In the genomic region with DNA sequence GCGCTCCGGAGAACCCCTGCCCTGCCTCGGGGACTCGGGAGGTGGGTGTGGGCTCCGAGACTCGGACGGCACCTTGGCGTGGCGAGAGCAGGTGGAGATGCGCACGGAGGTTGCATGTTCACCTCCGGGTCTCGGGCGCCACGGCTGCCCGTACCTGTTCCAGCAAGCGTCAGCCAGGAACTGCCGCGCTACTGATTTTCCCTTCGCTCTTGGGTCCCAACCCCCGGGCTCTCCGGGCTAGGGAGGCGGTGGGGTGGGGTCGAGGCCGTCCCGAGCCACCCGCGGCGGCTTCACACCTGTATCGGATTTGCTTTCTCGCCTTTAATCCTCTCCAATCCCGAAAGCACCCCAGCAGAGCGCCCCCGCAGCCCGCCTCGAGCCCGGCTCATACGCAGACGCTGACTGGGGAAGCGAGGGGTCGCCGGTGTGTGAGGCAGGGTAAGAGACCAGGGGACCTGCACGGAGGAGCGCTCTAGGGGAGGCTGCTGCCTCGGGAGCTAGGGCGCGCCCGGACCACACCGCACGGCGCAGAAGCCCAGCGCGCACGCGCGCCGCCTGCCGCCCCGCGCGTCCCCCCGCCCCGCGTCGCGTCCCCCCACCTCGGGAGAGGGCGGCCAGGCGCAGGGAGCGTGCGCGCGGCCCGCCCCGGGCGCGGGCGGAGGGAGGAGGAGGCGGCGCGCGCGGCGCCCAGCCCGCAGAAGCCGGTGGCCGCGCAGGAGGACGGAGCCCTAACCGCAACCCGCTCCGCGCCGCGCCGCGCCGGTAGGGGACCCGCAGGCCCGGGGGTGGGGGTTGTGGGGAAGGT, we compare ENCODE assay signal across 8 cellular contexts. TPM values are rescaled to one million over a fixed set of nuclear protein-coding genes. Genes with fewer than 3 reads are reported as not detected.
DNase-seq lines count a peak whose midpoint lies in the region; ATAC-seq and TF ChIP-seq lines count a peak whose summit lies in the region.

A gene with protein sequence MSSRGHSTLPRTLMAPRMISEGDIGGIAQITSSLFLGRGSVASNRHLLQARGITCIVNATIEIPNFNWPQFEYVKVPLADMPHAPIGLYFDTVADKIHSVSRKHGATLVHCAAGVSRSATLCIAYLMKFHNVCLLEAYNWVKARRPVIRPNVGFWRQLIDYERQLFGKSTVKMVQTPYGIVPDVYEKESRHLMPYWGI (plus strand): TSS at position 695 of the 805 bp plus-strand sequence. CDS start 22,382 bp downstream, outside the sequence.

- TF ChIP-seq CTCF in RWPE2 (IDR thresholded peaks at IDR 0.05; ENCODE audit: poor library complexity, severe bottlenecking) (no peak), neural cell (IDR thresholded peaks at IDR 0.05; ENCODE audit: poor library complexity, severe bottlenecking) (peak; percentile 47)

- H3K4me3 ChIP-seq in Jurkat, Clone E6-1 (ENCODE audit: low read length), result peak within 1 kb of the TSS; percentile 74
- H3K4me3 ChIP-seq in RWPE2 (ENCODE audit: severe bottlenecking) (peak within 1 kb of the TSS; percentile 44), neural cell (ENCODE audit: low read length) (peak within 1 kb of the TSS; percentile 97)

- no peak for TF ChIP-seq EP300 in neural cell (conservative IDR thresholded peaks at IDR 0.05; ENCODE audit: poor library complexity, severe bottlenecking)

- H2AFZ ChIP-seq in neural cell (ENCODE audit: low read depth, low read length), result peak within 1 kb of the TSS; percentile 72

- H3K79me2 ChIP-seq in neural cell (replicated peaks; ENCODE audit: insufficient read depth, low read length), result peaks cover 33% of the 10 kb centered on the region

- peak within 1 kb of the TSS; percentile 79 to 92 for H3K27ac Mint-ChIP-seq in stimulated activated naive CD8-positive, alpha-beta T cell treated with anti-CD3 and anti-CD28 coated beads, Interleukin-15, amount 100 ng/mL, for 72 hours

- no peaks in the 10 kb centered on the region for H3K9me3 Mint-ChIP-seq in stimulated activated naive CD8-positive, alpha-beta T cell treated with anti-CD3 and anti-CD28 coated beads, Interleukin-15, amount 100 ng/mL, for 72 hours

- ATAC-seq in GM21515 (IDR thresholded peaks at IDR 0.05; ENCODE audit: unreplicated experiment) (peak; percentile 56), RWPE2 (ENCODE audit: low read depth) (peak; percentile 40)
- peak; percentile 87 for ATAC-seq in stimulated activated naive CD8-positive, alpha-beta T cell treated with anti-CD3 and anti-CD28 coated beads, Interleukin-15, amount 100 ng/mL, for 72 hours

- peak within 1 kb of the TSS; percentile 94 for H3K27ac ChIP-seq in RWPE2 (ENCODE audit: poor library complexity, severe bottlenecking)
- peak within 1 kb of the TSS; percentile 77 for H3K27ac ChIP-seq in neural cell (ENCODE audit: low read length)

- H3K4me3 Mint-ChIP-seq in stimulated activated naive CD8-positive, alpha-beta T cell treated with anti-CD3 and anti-CD28 coated beads, Interleukin-15, amount 100 ng/mL, for 72 hours, result peak within 1 kb of the TSS; percentile 97 to 98

- TF ChIP-seq RAD21 in neural cell (conservative IDR thresholded peaks at IDR 0.05), result no peak

- DNase-seq in DMS153 (lab: John Stamatoyannopoulos, UW) (peak; percentile 51), RWPE2 (ENCODE audit: low spot score) (peak; percentile 78), fibroblast of the conjunctiva (ENCODE audit: low read depth) (peak; percentile 59)
- peak; percentile 65 for DNase-seq in Jurkat, Clone E6-1 (ENCODE audit: low read depth, low spot score)
- peak; percentile 92 for DNase-seq in activated effector memory CD4-positive, alpha-beta T cell treated with anti-CD3 and anti-CD28 coated beads, Interleukin-2, amount 50 U/mL, for 16 hours
- DNase-seq in stimulated activated naive CD8-positive, alpha-beta T cell treated with anti-CD3 and anti-CD28 coated beads, Interleukin-15, amount 100 ng/mL, for 72 hours, result peak; percentile 79 to 84

- H3K36me3 ChIP-seq in RWPE2 (ENCODE audit: low read depth) (peaks cover 10% of the 10 kb centered on the region; the same call in 1 of the 2 replicates), neural cell (ENCODE audit: insufficient read depth, low read length) (no peaks in the 10 kb centered on the region)

- no peaks in the 10 kb centered on the region for H3F3A ChIP-seq in neural cell (ENCODE audit: insufficient read depth, low read length, poor library complexity, severe bottlenecking)

- no peaks in the 10 kb centered on the region for H3K9me3 ChIP-seq in RWPE2 (ENCODE audit: severe bottlenecking)
- H3K9me3 ChIP-seq in neural cell (ENCODE audit: low read length), result no peaks in the 10 kb centered on the region

- peaks cover 41% of the 10 kb centered on the region for H3K4me1 Mint-ChIP-seq in stimulated activated naive CD8-positive, alpha-beta T cell treated with anti-CD3 and anti-CD28 coated beads, Interleukin-15, amount 100 ng/mL, for 72 hours

- peak within 1 kb of the TSS; percentile 79 for H3K9ac ChIP-seq in neural cell (ENCODE audit: low read length)

- H4K20me1 ChIP-seq in neural cell (ENCODE audit: insufficient read depth), result no peaks in the 10 kb centered on the region

- H3K4me2 ChIP-seq in neural cell (ENCODE audit: low read length), result peak within 1 kb of the TSS; percentile 98

- H3K9me2 ChIP-seq in neural cell (ENCODE audit: insufficient read depth, low read length), result no peaks in the 10 kb centered on the region

- peaks cover 29% of the 10 kb centered on the region for H3K4me1 ChIP-seq in RWPE2 (ENCODE audit: insufficient read depth, poor library complexity, severe bottlenecking)

- H3K27me3 ChIP-seq in RWPE2 (ENCODE audit: insufficient read depth, poor library complexity, severe bottlenecking) (no peaks in the 10 kb centered on the region), neural cell (ENCODE audit: insufficient read depth, low read depth, low read length) (peaks cover 15% of the 10 kb centered on the region)

- no peaks in the 10 kb centered on the region for H3K27me3 Mint-ChIP-seq in stimulated activated naive CD8-positive, alpha-beta T cell treated with anti-CD3 and anti-CD28 coated beads, Interleukin-15, amount 100 ng/mL, for 72 hours

TF ChIP-seq in neural cell, 6 proteins besides CTCF, POLR2A, EP300 and RAD21:
- peak; percentile 71 for TF ChIP-seq POLR2AphosphoS5 (IDR thresholded peaks at IDR 0.05)
- TF ChIP-seq TAF1 (IDR thresholded peaks at IDR 0.05; ENCODE audit: low read depth), result peak; percentile 59
- TF ChIP-seq EZH2 (IDR thresholded peaks at IDR 0.05; ENCODE audit: borderline replicate concordance, insufficient read depth, low read length, poor library complexity, severe bottlenecking), result no peak
- TF ChIP-seq SMC3 (conservative IDR thresholded peaks at IDR 0.05; ENCODE audit: poor library complexity), result no peak
- peak; percentile 90 for TF ChIP-seq MXI1 (conservative IDR thresholded peaks at IDR 0.05; ENCODE audit: poor library complexity, severe bottlenecking)
- TF ChIP-seq, protein P1, sequence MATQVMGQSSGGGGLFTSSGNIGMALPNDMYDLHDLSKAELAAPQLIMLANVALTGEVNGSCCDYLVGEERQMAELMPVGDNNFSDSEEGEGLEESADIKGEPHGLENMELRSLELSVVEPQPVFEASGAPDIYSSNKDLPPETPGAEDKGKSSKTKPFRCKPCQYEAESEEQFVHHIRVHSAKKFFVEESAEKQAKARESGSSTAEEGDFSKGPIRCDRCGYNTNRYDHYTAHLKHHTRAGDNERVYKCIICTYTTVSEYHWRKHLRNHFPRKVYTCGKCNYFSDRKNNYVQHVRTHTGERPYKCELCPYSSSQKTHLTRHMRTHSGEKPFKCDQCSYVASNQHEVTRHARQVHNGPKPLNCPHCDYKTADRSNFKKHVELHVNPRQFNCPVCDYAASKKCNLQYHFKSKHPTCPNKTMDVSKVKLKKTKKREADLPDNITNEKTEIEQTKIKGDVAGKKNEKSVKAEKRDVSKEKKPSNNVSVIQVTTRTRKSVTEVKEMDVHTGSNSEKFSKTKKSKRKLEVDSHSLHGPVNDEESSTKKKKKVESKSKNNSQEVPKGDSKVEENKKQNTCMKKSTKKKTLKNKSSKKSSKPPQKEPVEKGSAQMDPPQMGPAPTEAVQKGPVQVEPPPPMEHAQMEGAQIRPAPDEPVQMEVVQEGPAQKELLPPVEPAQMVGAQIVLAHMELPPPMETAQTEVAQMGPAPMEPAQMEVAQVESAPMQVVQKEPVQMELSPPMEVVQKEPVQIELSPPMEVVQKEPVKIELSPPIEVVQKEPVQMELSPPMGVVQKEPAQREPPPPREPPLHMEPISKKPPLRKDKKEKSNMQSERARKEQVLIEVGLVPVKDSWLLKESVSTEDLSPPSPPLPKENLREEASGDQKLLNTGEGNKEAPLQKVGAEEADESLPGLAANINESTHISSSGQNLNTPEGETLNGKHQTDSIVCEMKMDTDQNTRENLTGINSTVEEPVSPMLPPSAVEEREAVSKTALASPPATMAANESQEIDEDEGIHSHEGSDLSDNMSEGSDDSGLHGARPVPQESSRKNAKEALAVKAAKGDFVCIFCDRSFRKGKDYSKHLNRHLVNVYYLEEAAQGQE (IDR thresholded peaks at IDR 0.05; ENCODE audit: borderline replicate concordance), result no peak

RNA-seq across cellular contexts. Expression of the gene that starts here (rescaled TPM):
- polyA plus RNA-seq in Jurkat, Clone E6-1 (2012; ENCODE audit: insufficient read depth, insufficient read length), result 30.7 TPM
- 19.7 and 20.9 TPM in 2 replicates for polyA plus RNA-seq in neural cell
- 16.6 and 22.2 TPM in 2 replicates for polyA minus RNA-seq in neural cell

Comparison
In these comparisons a context has a peak if more than half of its experiments do, and no peak if none do; other contexts are left out.
1. Peak in every context shown above with its lines: DNase-seq, ATAC-seq, H3K4me3 ChIP-seq and H3K27ac ChIP-seq.
2. H3K4me3 ChIP-seq: peak in every context shown above with its lines; median percentile 97 in neural cell; 74 in Jurkat, Clone E6-1; 44 in RWPE2.